14 cellular contexts compared by ENCODE assay signal in the genomic region with DNA sequence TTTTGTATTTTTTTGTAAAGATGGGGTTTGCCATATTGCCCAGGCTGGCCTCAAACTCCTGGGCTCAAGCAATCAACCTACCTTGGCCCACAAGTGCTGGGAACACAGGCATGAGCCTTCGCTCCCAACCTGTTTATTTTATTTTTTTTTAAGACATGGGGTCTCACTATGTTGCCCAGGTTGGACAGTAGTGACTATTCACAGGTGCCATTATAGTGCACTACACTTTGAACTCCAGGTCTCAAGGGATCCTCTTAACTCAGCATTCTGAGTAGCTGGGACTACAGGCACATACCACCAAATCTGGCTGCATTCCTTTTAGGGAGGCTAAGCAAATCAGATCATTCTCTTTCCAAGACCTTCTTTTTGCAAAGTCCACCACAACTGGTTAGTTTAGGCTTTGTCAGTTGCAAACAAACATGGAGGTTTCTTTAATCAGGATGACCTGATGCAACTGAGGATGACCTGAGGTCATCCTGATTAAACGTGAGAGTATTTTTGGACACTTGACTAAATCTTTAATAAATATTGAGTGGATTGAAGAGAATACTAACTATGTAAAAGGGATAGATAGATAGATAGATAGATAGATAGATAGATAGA. TPM values are rescaled to one million over a fixed set of nuclear protein-coding genes. Genes with fewer than 3 reads are reported as not detected.
DNase-seq lines count a peak whose midpoint lies in the region; ATAC-seq and TF ChIP-seq lines count a peak whose summit lies in the region.
"Had no signal": no experiment of that assay in that cellular context is flagged by ENCODE, and none has a peak within 500 bp of the region (broad histone marks: within the 10 kb centered on the region; RNA-seq: fewer than 3 reads in every experiment).

No MANE protein-coding gene starts in this region.

- intact Hi-C loops in CD14-positive monocyte (cut with micrococcal nuclease) = no loop called here

- H3K79me2 ChIP-seq in trophoblast cell (ENCODE audit: control insufficient read depth, insufficient read depth, low read length, poor library complexity) = no peaks in the 10 kb centered on the region

- no peak overlapping the region for H4K8ac ChIP-seq in trophoblast cell (ENCODE audit: low read depth, low read length)

- peaks cover 0 to 2% (median 0%) of the 10 kb centered on the region in 3 donors for H3K27me3 Mint-ChIP-seq in CD14-positive monocyte (ENCODE audit: low read depth in 3 of 3)
- H3K27me3 Mint-ChIP-seq: B cell had no signal

- H2AFZ ChIP-seq in trophoblast cell (ENCODE audit: insufficient read depth, low read length, poor library complexity) = no peak overlapping the region

- no peak overlapping the region for H4K12ac ChIP-seq in trophoblast cell (ENCODE audit: low read depth, low read length)

- H2BK12ac ChIP-seq in trophoblast cell (ENCODE audit: low read length) = no peak overlapping the region

- H3K9me3 ChIP-seq in trophoblast cell (ENCODE audit: insufficient read depth, low read depth, low read length) = no peaks in the 10 kb centered on the region

- no peaks in the 10 kb centered on the region for H3K27me3 ChIP-seq in trophoblast cell (ENCODE audit: insufficient read depth, low read length)

- H3K9ac ChIP-seq in trophoblast cell (ENCODE audit: low read length) = no peak overlapping the region

- no peak overlapping the region for H3K27ac ChIP-seq in trophoblast cell (ENCODE audit: low read depth, low read length)

- H2BK5ac ChIP-seq in trophoblast cell (ENCODE audit: low read depth, low read length, poor library complexity) = no peak overlapping the region

- in situ Hi-C loops in ACHN (cut with HindIII; ENCODE audit: low pct_ligation_motif_present, low pct_unique_long_range_greater_than_20kb, low sequenced_read_pairs) = no loop called here

- peaks cover 20% of the 10 kb centered on the region for H3K4me1 Mint-ChIP-seq in CD14-positive monocyte
- H3K4me1 Mint-ChIP-seq: CD4-positive, alpha-beta memory T cell had no signal

- no peak overlapping the region for H3K27ac Mint-ChIP-seq in CD14-positive monocyte
- H3K27ac Mint-ChIP-seq: B cell; CD4-positive, alpha-beta memory T cell had no signal

- no peak overlapping the region for H2BK120ac ChIP-seq in trophoblast cell (ENCODE audit: insufficient read depth, low read length, poor library complexity)

- H3K4me1 ChIP-seq in trophoblast cell (ENCODE audit: control insufficient read depth in 1 of 2, insufficient read depth in 2 of 2, low read length in 2 of 2) = no peaks in the 10 kb centered on the region

- no CpG with 5 or more reads among the region's 2 CpGs for WGBS in trophoblast cell (ENCODE audit: extremely low coverage, insufficient coverage, insufficient read length)

- ATAC-seq in HG03521 (IDR thresholded peaks at IDR 0.05; ENCODE audit: unreplicated experiment) = no peak
- ATAC-seq: HCT116 had no signal

- no peak overlapping the region for H3K23ac ChIP-seq in trophoblast cell (ENCODE audit: low read length)

- H3K36me3 ChIP-seq in trophoblast cell (ENCODE audit: control insufficient read depth in 1 of 2, insufficient read depth in 2 of 2, low read length in 2 of 2) = no peaks in the 10 kb centered on the region

- no peak overlapping the region for H3K18ac ChIP-seq in trophoblast cell (ENCODE audit: low read length)

- H3K9me3 Mint-ChIP-seq in CD14-positive monocyte = peaks cover 0 to 4% (median 0%) of the 10 kb centered on the region in 7 donors
- H3K9me3 Mint-ChIP-seq: CD4-positive, alpha-beta memory T cell had no signal

- H3K79me1 ChIP-seq in trophoblast cell (ENCODE audit: low read length) = no peaks in the 10 kb centered on the region

- no peak overlapping the region for H4K91ac ChIP-seq in trophoblast cell (ENCODE audit: low read depth, low read length)

- H2AK5ac ChIP-seq in trophoblast cell (ENCODE audit: low read length) = no peak overlapping the region

- no peak overlapping the region for H3K4ac ChIP-seq in trophoblast cell (ENCODE audit: low read depth, low read length)

- no peak overlapping the region for H3K4me2 ChIP-seq in trophoblast cell (ENCODE audit: low read length)

- H3K14ac ChIP-seq in trophoblast cell (ENCODE audit: low read length) = no peak overlapping the region

- DNase-seq in ELF-1 (ENCODE audit: low read depth, low spot score) (peak; percentile 3), SK-N-DZ (ENCODE audit: low spot score) (peak; percentile 1), fibroblast of pulmonary artery (ENCODE audit: low read depth) (peak; percentile 23), trophoblast cell (peak; percentile 20 to 72), CD14-positive monocyte (ENCODE audit: low spot score) (no peak), ACHN (no peak)
- DNase-seq: C1 segment of cervical spinal cord; CD4-positive, alpha-beta memory T cell; DMS79; EL; GDM1 had no signal

- H3K4me3 ChIP-seq in fibroblast of pulmonary artery (replicated peaks; ENCODE audit: low read depth, low read length) (no peak overlapping the region), trophoblast cell (ENCODE audit: low read depth, low read length) (no peak overlapping the region)

- H3K4me3 Mint-ChIP-seq in CD14-positive monocyte = no peak overlapping the region
- H3K4me3 Mint-ChIP-seq: B cell; CD4-positive, alpha-beta memory T cell had no signal

- no peaks in the 10 kb centered on the region for H3K36me3 Mint-ChIP-seq in CD14-positive monocyte
- H3K36me3 Mint-ChIP-seq: CD4-positive, alpha-beta memory T cell had no signal

- no peak for TF ChIP-seq CTCF in fibroblast of pulmonary artery (IDR thresholded peaks at IDR 0.05; ENCODE audit: low read length, missing control alignments)
- no peak for TF ChIP-seq CTCF in CD14-positive monocyte (IDR thresholded peaks at IDR 0.05)

RNA-seq across cellular contexts. Expression of a gene that starts 30.0 kb away (rescaled TPM):
- polyA plus RNA-seq in SK-N-DZ (2014; cell fraction: cytosol; rRNA removed) = 12.2 and 15.5 TPM in 2 replicates
- polyA plus RNA-seq in SK-N-DZ (2014; cell fraction: nucleus; rRNA removed) = 20.3 and 23.3 TPM in 2 replicates
- 12.0 and 13.5 TPM in 2 replicates for polyA plus RNA-seq in trophoblast cell (2013)
- polyA plus RNA-seq in CD14-positive monocyte = 1 to 10 TPM; 2.3 to 4.2 TPM

Comparison
In these comparisons a context has a peak if more than half of its experiments do, and no peak if none do; other contexts are left out.
1. DNase-seq: peak in ELF-1 (single experiment), SK-N-DZ (single experiment), fibroblast of pulmonary artery (single experiment) and trophoblast cell (2 of 2); none in CD14-positive monocyte (single experiment) and ACHN (single experiment).